Comparison of ENCODE assay signal across 9 cellular contexts in the genomic region with DNA sequence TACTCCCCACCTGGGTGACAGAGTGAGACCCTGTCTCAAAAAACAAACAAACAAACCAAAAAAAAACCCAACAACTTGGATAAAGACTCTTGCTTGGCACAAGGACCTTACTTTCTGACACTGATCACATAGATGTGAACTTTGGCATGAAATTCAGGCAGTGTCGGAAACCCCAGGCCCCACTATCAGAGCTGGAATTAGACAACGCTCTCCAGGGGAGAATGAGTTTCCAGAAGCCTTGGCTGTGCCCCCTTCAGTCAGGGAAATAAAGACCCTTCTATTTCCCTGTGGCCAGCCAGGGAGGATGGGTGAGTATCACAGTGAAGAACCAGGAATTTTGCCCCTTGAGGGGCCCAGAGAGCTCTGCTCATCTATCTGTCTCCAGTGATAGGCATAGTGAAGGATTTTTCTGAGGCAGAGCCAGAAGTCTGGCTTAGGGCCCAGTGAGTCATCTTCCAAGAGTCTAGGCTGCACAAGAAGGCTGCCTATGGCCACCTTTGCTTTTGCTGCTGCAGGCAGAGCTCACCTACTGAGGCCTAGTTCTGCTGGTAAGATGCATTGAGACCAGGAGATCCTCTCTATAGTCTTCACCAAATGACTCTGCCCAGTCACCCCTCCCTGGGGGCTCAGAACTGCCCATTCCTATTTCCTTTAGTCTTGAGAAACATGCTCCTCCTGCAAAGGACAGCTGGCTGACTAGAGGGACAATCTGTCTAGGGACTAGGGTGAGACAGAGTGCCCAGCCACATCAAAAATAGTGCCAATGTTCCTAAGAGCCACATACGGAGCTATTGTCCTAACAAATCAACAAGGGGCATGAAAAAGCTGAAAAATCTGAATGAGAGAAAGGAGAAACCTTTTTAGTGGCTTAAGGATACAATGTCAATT. TPM values are rescaled to one million over a fixed set of nuclear protein-coding genes. Genes with fewer than 3 reads are reported as not detected.
A peak's percentile ranks its signal among the peaks of the same experiment; 100 is the strongest.
DNase-seq lines count a peak whose midpoint lies in the region; ATAC-seq lines count a peak whose summit lies in the region.
"Had no signal": no experiment of that assay in that cellular context is flagged by ENCODE, and none has a peak within 500 bp of the region (broad histone marks: within the 10 kb centered on the region; RNA-seq: fewer than 3 reads in every experiment).

No MANE protein-coding gene starts in this region.

- DNase-seq in HT-29 (ENCODE audit: low spot score): peak; percentile 63
- DNase-seq in astrocyte of the hippocampus (ENCODE audit: low read depth, low spot score): peak; percentile 91
- DNase-seq in inferior parietal cortex (ENCODE audit: extremely low spot score): peak; percentile 52
- peak; percentile 59 for DNase-seq in superior temporal gyrus (ENCODE audit: extremely low spot score)
- no peak for DNase-seq in NCI-H510A treated with DMSO at 0.1 percent for 48 hours (lab: John Stamatoyannopoulos, UW)
- DNase-seq in DMS79 (lab: John Stamatoyannopoulos, UW): no peak
- DNase-seq in ecto neural progenitor cell (ENCODE audit: low spot score): no peak
- DNase-seq: activated gamma-delta T cell treated with Interleukin-2 at 50 U/mL for 16 hours had no signal

- no peak for ATAC-seq in GM21390 (IDR thresholded peaks at IDR 0.05; ENCODE audit: unreplicated experiment)

RNA-seq across cellular contexts. Expression of a gene that starts 40.2 kb away (rescaled TPM):
- total RNA-seq in HT-29 (2014; rRNA removed; shearing (Covaris generic)): 33.4 and 36.5 TPM in 2 replicates

Comparison
In these comparisons a context has a peak if more than half of its experiments do, and no peak if none do; other contexts are left out.
1. DNase-seq: peak in HT-29 (single experiment), astrocyte of the hippocampus (single experiment), inferior parietal cortex (single experiment) and superior temporal gyrus (single experiment); none in NCI-H510A treated with DMSO at 0.1 percent for 48 hours (single experiment), DMS79 (single experiment) and ecto neural progenitor cell (single experiment).